In genomic region chr7:24834150-24834798, GRCh38 we compare ENCODE assay signal across 9 cellular contexts.
DNase-seq lines count a peak whose midpoint lies in the region; ATAC-seq, FAIRE-seq and TF ChIP-seq lines count a peak whose summit lies in the region.
"Had no signal": no experiment of that assay in that cellular context is flagged by ENCODE, and none has a peak within 500 bp of the region (broad histone marks: within the 10 kb centered on the region; RNA-seq: fewer than 3 reads in every experiment).

No MANE protein-coding gene starts in this region.

- no peak for TF ChIP-seq CTCF in heart left ventricle (IDR thresholded peaks at IDR 0.05)
- TF ChIP-seq CTCF in vagina (IDR thresholded peaks at IDR 0.05), result no peak

- H3K9me3 ChIP-seq in heart left ventricle (no peaks in the 10 kb centered on the region), vagina (no peaks in the 10 kb centered on the region)

- H3K27ac ChIP-seq in heart left ventricle, result peak overlapping the region in 6 of 12 donors; percentile 13 to 86 (median 46)
- H3K27ac ChIP-seq in vagina, result peak overlapping the region; percentile 31

- ATAC-seq in heart left ventricle, result peak in 3 of 4 donors; percentile 21 to 56 (median 37)
- peak; percentile 42 for ATAC-seq in HG03196 (IDR thresholded peaks at IDR 0.05; ENCODE audit: unreplicated experiment)
- peak; percentile 19 for ATAC-seq in esophagus mucosa

- intact Hi-C loops in heart left ventricle (cut with DNase I), result no loop called here
- intact Hi-C loops in cardiac septum (cut with DNase I), result no loop called here
- intact Hi-C loops in vagina (cut with DNase I), result no loop called here

- WGBS in heart left ventricle, 4 donors, result 84 to 90% (median 85%) methylated on average over 25 of the region's 25 CpGs

- H3K4me1 ChIP-seq in heart left ventricle (peaks cover 0 to 73% (median 4%) of the 10 kb centered on the region in 12 donors), vagina (peaks cover 7% of the 10 kb centered on the region)

- H3K27me3 ChIP-seq in heart left ventricle, result no peaks in the 10 kb centered on the region
- H3K27me3 ChIP-seq in vagina, result no peaks in the 10 kb centered on the region

- H3K4me3 ChIP-seq in heart left ventricle, result peak overlapping the region in 1 of 12 donors; percentile 0
- H3K4me3 ChIP-seq in vagina, result no peak overlapping the region

- no peak for FAIRE-seq in HTR-8/SVneo (lab: Jason Lieb, UNC)

- TF ChIP-seq POLR2A in heart left ventricle (IDR thresholded peaks at IDR 0.05) (no peak), vagina (IDR thresholded peaks at IDR 0.05) (no peak)

- H3K36me3 ChIP-seq in heart left ventricle (peaks cover 0 to 4% (median 0%) of the 10 kb centered on the region in 9 donors), vagina (peaks cover 0 to 5% of the 10 kb centered on the region in 2 donors)

- peak in 3 of 5 donors; percentile 29 to 62 (median 39) for DNase-seq in heart left ventricle
- DNase-seq in cardiac septum (ENCODE audit: low spot score), result no peak
- no peak for DNase-seq in vagina (ENCODE audit: extremely low spot score in 2 of 2)
- DNase-seq in HTR-8/SVneo (ENCODE audit: insufficient read length, low spot score), result no peak
- DNase-seq in activated effector memory CD4-positive, alpha-beta T cell treated with Interleukin-2 at 50 U/mL for 16 hours, result no peak
- DNase-seq in DMS114 treated with DMSO at 0.1 percent for 48 hours (lab: John Stamatoyannopoulos, UW; ENCODE audit: unreplicated experiment), result no peak
- DNase-seq: NCI-H187 had no signal

Comparison
In these comparisons a context has a peak if more than half of its experiments do, and no peak if none do; other contexts are left out.
1. DNase-seq: peak in heart left ventricle (3 of 5); none in cardiac septum (single experiment), vagina (0 of 2), HTR-8/SVneo (single experiment), activated effector memory CD4-positive, alpha-beta T cell treated with Interleukin-2 at 50 U/mL for 16 hours (single experiment) and DMS114 treated with DMSO at 0.1 percent for 48 hours (single experiment).
2. Peak in every context shown above with its lines, with median percentiles within 50 percentile points of each other: ATAC-seq.